In genomic region chr3:184336484-184337230, GRCh38 we compare ENCODE assay signal across 8 cellular contexts. TPM values are rescaled to one million over a fixed set of nuclear protein-coding genes. Genes with fewer than 3 reads are reported as not detected.
DNase-seq lines count a peak whose midpoint lies in the region; ATAC-seq and TF ChIP-seq lines count a peak whose summit lies in the region.

No MANE protein-coding gene starts in this region.

- H3K9me3 Mint-ChIP-seq in activated naive CD4-positive, alpha-beta T cell treated with anti-CD3 and anti-CD28 coated beads, Interleukin-2, amount 50 U/mL, for 72 hours = no peaks in the 10 kb centered on the region

- H3K27me3 ChIP-seq in neutrophil = peaks cover 26% of the 10 kb centered on the region

- peak overlapping the region; percentile 79 to 95 for H3K4me3 ChIP-seq in neutrophil (ENCODE audit: low read depth in 1 of 2, low read length in 1 of 2)

- H3K9me3 ChIP-seq in neutrophil = no peaks in the 10 kb centered on the region

- H3K36me3 ChIP-seq in neutrophil = peaks cover 31% of the 10 kb centered on the region

- DNase-seq in Right ventricle myocardium inferior (ENCODE audit: missing footprints) (peak; percentile 27), cardiac septum (ENCODE audit: low spot score) (no peak), NAMALWA (ENCODE audit: low spot score) (peak; percentile 22), germinal center (ENCODE audit: low spot score) (peak; percentile 26), GOT3 (lab: John Stamatoyannopoulos, UW) (no peak)
- no peak for DNase-seq in activated naive CD4-positive, alpha-beta T cell treated with anti-CD3 and anti-CD28 coated beads, Interleukin-2, amount 50 U/mL, for 72 hours (ENCODE audit: low spot score in 2 of 2)

- no peak for TF ChIP-seq CTCF in neutrophil (IDR thresholded peaks at IDR 0.05)

- H3K36me3 Mint-ChIP-seq in activated naive CD4-positive, alpha-beta T cell treated with anti-CD3 and anti-CD28 coated beads, Interleukin-2, amount 50 U/mL, for 72 hours = no peaks in the 10 kb centered on the region

- peak overlapping the region; percentile 88 for H3K27ac ChIP-seq in neutrophil

- peak overlapping the region; percentile 60 to 87 for H3K27ac Mint-ChIP-seq in activated naive CD4-positive, alpha-beta T cell treated with anti-CD3 and anti-CD28 coated beads, Interleukin-2, amount 50 U/mL, for 72 hours

- intact Hi-C loops in Right ventricle myocardium inferior (cut with DNase I) (loop anchor here (10.0 kb wide), 1 partner anchor 322 kb away; the partner anchor contains the start of gene ABCC5), cardiac septum (cut with DNase I) (loop anchor here (2.0 kb wide), 2 partner anchors 22 to 26 kb away; partner anchors contain the start of gene EIF4G1)

- ATAC-seq in Right ventricle myocardium inferior = peak; percentile 47
- ATAC-seq in activated naive CD4-positive, alpha-beta T cell treated with anti-CD3 and anti-CD28 coated beads, Interleukin-2, amount 50 U/mL, for 72 hours = peak in 1 of 2 donors; percentile 18
- ATAC-seq in GM21723 (IDR thresholded peaks at IDR 0.05; ENCODE audit: unreplicated experiment) = no peak

- peaks cover 15 to 23% of the 10 kb centered on the region in 2 experiments for H3K4me1 ChIP-seq in neutrophil (ENCODE audit: control insufficient read depth in 1 of 2, insufficient read depth in 1 of 2, low read depth in 1 of 2, low read length in 1 of 2)

RNA-seq across cellular contexts. Expression of gene FAM131A, which starts 0.7 kb away (rescaled TPM):
- total RNA-seq in Right ventricle myocardium inferior = 33.4 TPM
- 43.3 TPM for total RNA-seq in cardiac septum
- total RNA-seq in activated naive CD4-positive, alpha-beta T cell treated with anti-CD3 and anti-CD28 coated beads, Interleukin-2, amount 50 U/mL, for 72 hours = 1 to 10 TPM; 4.1 to 6.8 TPM

RNA-seq across cellular contexts. Expression of gene EIF4G1, which starts 22.3 kb away (rescaled TPM):
- 274 TPM for total RNA-seq in Right ventricle myocardium inferior
- total RNA-seq in cardiac septum = 284 TPM
- 100 to 1,000 TPM; 256 to 376 TPM for total RNA-seq in activated naive CD4-positive, alpha-beta T cell treated with anti-CD3 and anti-CD28 coated beads, Interleukin-2, amount 50 U/mL, for 72 hours

RNA-seq across cellular contexts. Expression of gene CLCN2, which starts 24.7 kb away (rescaled TPM):
- total RNA-seq in Right ventricle myocardium inferior (2.9 TPM), cardiac septum (3.1 TPM)
- 10 to 100 TPM in 1 of 2 donors, 1 to 10 TPM in 1; 6.5 to 13.9 TPM for total RNA-seq in activated naive CD4-positive, alpha-beta T cell treated with anti-CD3 and anti-CD28 coated beads, Interleukin-2, amount 50 U/mL, for 72 hours

RNA-seq across cellular contexts. Expression of gene POLR2H, which starts 24.9 kb away (rescaled TPM):
- total RNA-seq in Right ventricle myocardium inferior (27.1 TPM), cardiac septum (23.2 TPM)
- total RNA-seq in activated naive CD4-positive, alpha-beta T cell treated with anti-CD3 and anti-CD28 coated beads, Interleukin-2, amount 50 U/mL, for 72 hours = 100 to 1,000 TPM; 112 to 177 TPM

RNA-seq across cellular contexts. Expression of gene PSMD2, which starts 37.6 kb away (rescaled TPM):
- 228 TPM for total RNA-seq in Right ventricle myocardium inferior
- 217 TPM for total RNA-seq in cardiac septum
- 100 to 1,000 TPM; 241 to 252 TPM for total RNA-seq in activated naive CD4-positive, alpha-beta T cell treated with anti-CD3 and anti-CD28 coated beads, Interleukin-2, amount 50 U/mL, for 72 hours

Comparison
In these comparisons a context has a peak if more than half of its experiments do, and no peak if none do; other contexts are left out.
1. DNase-seq: peak in Right ventricle myocardium inferior (single experiment), NAMALWA (single experiment) and germinal center (single experiment); none in cardiac septum (single experiment), activated naive CD4-positive, alpha-beta T cell treated with anti-CD3 and anti-CD28 coated beads, Interleukin-2, amount 50 U/mL, for 72 hours (0 of 2) and GOT3 (single experiment).